8 cellular contexts compared by ENCODE assay signal in the genomic region with DNA sequence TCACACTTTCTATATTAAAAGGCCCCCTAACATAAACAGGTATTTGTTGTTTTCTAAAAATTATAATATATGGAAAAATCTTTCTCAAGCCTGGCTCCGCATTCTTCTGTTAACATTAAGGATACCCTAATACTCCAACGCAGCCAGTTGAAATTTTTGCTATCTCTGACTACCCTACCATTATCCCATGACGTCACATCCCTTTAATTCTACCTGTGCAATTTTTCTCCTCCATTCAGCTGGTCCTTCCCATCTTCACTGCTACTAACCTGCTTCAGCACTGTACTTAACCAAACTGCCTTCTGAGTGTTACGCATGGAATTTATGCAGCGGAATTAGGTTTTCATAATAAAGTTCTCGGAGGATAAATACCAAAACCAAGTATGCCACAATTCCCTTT. TPM values are rescaled to one million over a fixed set of nuclear protein-coding genes. Genes with fewer than 3 reads are reported as not detected.
DNase-seq lines count a peak whose midpoint lies in the region; ATAC-seq and TF ChIP-seq lines count a peak whose summit lies in the region.

No MANE protein-coding gene starts in this region.

- peaks cover 28% of the 10 kb centered on the region for H3K4me1 Mint-ChIP-seq in activated T-cell treated with anti-CD3 and anti-CD28 coated beads, Interleukin-2, amount 50 U/mL, for 72 hours (ENCODE audit: low read depth)
- H3K4me1 Mint-ChIP-seq in activated naive CD8-positive, alpha-beta T cell treated with anti-CD3 and anti-CD28 coated beads for 36 hours, result peaks cover 37% of the 10 kb centered on the region

- intact Hi-C loops in right lobe of liver (cut with DNase I) (no loop called here), tibial artery (cut with DNase I; ENCODE audit: low total_unique reads) (loop anchor here (10.0 kb wide), 1 partner anchor 285 kb away; no protein-coding TSS in a partner anchor)

- H3K9me3 Mint-ChIP-seq in activated T-cell treated with anti-CD3 and anti-CD28 coated beads, Interleukin-2, amount 50 U/mL, for 72 hours, result no peaks in the 10 kb centered on the region
- H3K9me3 Mint-ChIP-seq in activated naive CD8-positive, alpha-beta T cell treated with anti-CD3 and anti-CD28 coated beads for 36 hours, result no peaks in the 10 kb centered on the region

- 78% methylated on average over 6 of the region's 6 CpGs for WGBS in right lobe of liver (ENCODE audit: insufficient coverage, low coverage, low lambda C conversion rate, missing lambda C conversion rate)

- TF ChIP-seq CTCF in right lobe of liver (IDR thresholded peaks at IDR 0.05) (no peak), tibial artery (IDR thresholded peaks at IDR 0.05) (no peak), RWPE1 (conservative IDR thresholded peaks at IDR 0.05; ENCODE audit: low read depth) (no peak)

- peak overlapping the region; percentile 95 for H3K27ac Mint-ChIP-seq in activated T-cell treated with anti-CD3 and anti-CD28 coated beads, Interleukin-2, amount 50 U/mL, for 72 hours
- H3K27ac Mint-ChIP-seq in activated naive CD8-positive, alpha-beta T cell treated with anti-CD3 and anti-CD28 coated beads for 36 hours, result peak overlapping the region; percentile 97

- no peaks in the 10 kb centered on the region for H3K36me3 ChIP-seq in right lobe of liver
- peaks cover 0 to 13% (median 2%) of the 10 kb centered on the region in 3 donors for H3K36me3 ChIP-seq in tibial artery

- no peaks in the 10 kb centered on the region for H3K27me3 ChIP-seq in right lobe of liver
- no peaks in the 10 kb centered on the region for H3K27me3 ChIP-seq in tibial artery

- POLR2A ChIA-PET in RWPE1 (lab: Yijun Ruan, JAX; ENCODE audit: low non-redundant PET), result interaction anchor here (0.7 kb wide), 1 partner anchor 155 kb away, joined by 3 read pairs; no protein-coding TSS in a partner anchor

- peak overlapping the region; percentile 96 for H3K4me3 Mint-ChIP-seq in activated T-cell treated with anti-CD3 and anti-CD28 coated beads, Interleukin-2, amount 50 U/mL, for 72 hours
- H3K4me3 Mint-ChIP-seq in activated naive CD8-positive, alpha-beta T cell treated with anti-CD3 and anti-CD28 coated beads for 36 hours, result peak overlapping the region; percentile 98

- CTCF ChIA-PET in RWPE1 (lab: Yijun Ruan, JAX), result interaction anchor here (0.7 kb wide), 1 partner anchor 1268 kb away, joined by 5 read pairs; no protein-coding TSS in a partner anchor

- no peaks in the 10 kb centered on the region for H3K27me3 Mint-ChIP-seq in activated T-cell treated with anti-CD3 and anti-CD28 coated beads, Interleukin-2, amount 50 U/mL, for 72 hours (ENCODE audit: low read depth)
- no peaks in the 10 kb centered on the region for H3K27me3 Mint-ChIP-seq in activated naive CD8-positive, alpha-beta T cell treated with anti-CD3 and anti-CD28 coated beads for 36 hours

- H3K4me3 ChIP-seq in right lobe of liver, result peak overlapping the region; percentile 55 to 81 (median 72)
- peak overlapping the region; percentile 84 to 89 for H3K4me3 ChIP-seq in tibial artery

- peaks cover 1 to 6% of the 10 kb centered on the region in 2 donors for H3K36me3 Mint-ChIP-seq in activated T-cell treated with anti-CD3 and anti-CD28 coated beads, Interleukin-2, amount 50 U/mL, for 72 hours (ENCODE audit: insufficient read depth in 2 of 2)
- H3K36me3 Mint-ChIP-seq in activated naive CD8-positive, alpha-beta T cell treated with anti-CD3 and anti-CD28 coated beads for 36 hours, result peaks cover 4% of the 10 kb centered on the region

- no peak for TF ChIP-seq POLR2A in right lobe of liver (IDR thresholded peaks at IDR 0.05)

- no peak for DNase-seq in activated T-cell treated with anti-CD3 and anti-CD28 coated beads, Interleukin-2, amount 50 U/mL, for 72 hours
- DNase-seq in activated T-cell treated with anti-CD3 and anti-CD28 coated beads, Interleukin-2, amount 50 U/mL, for 1 hour, result no peak
- DNase-seq in activated naive CD8-positive, alpha-beta T cell treated with anti-CD3 and anti-CD28 coated beads for 36 hours, result no peak
- no peak for DNase-seq in right lobe of liver
- DNase-seq in tibial artery, result no peak
- DNase-seq in NCI-H2227 treated with DMSO at 0.1 percent for 48 hours (lab: John Stamatoyannopoulos, UW), result no peak
- DNase-seq in RWPE1 (ENCODE audit: low spot score), result no peak

- H3K27ac ChIP-seq in right lobe of liver (peak overlapping the region in 2 of 3 donors; percentile 85 to 99), tibial artery (peak overlapping the region; percentile 84 to 91), RWPE1 (no peak overlapping the region)

- ATAC-seq in activated T-cell treated with anti-CD3 and anti-CD28 coated beads, Interleukin-2, amount 50 U/mL, for 72 hours (replicated peaks in 1 of 2), result no peak
- ATAC-seq in right lobe of liver, result no peak
- no peak for ATAC-seq in GM18520 (IDR thresholded peaks at IDR 0.05; ENCODE audit: unreplicated experiment)

- H3K9me3 ChIP-seq in right lobe of liver (no peaks in the 10 kb centered on the region), tibial artery (no peaks in the 10 kb centered on the region)

- H3K4me1 ChIP-seq in right lobe of liver (peaks cover 0 to 27% (median 7%) of the 10 kb centered on the region in 4 donors), tibial artery (peaks cover 0 to 15% (median 7%) of the 10 kb centered on the region in 4 donors)

RNA-seq across cellular contexts. Expression of gene MRPS31, which starts 1.0 kb away (rescaled TPM):
- total RNA-seq in activated T-cell treated with anti-CD3 and anti-CD28 coated beads, Interleukin-2, amount 50 U/mL, for 72 hours, result 10 to 100 TPM; 47.8 to 52.3 TPM
- total RNA-seq in activated naive CD8-positive, alpha-beta T cell treated with anti-CD3 and anti-CD28 coated beads for 36 hours, result 10 to 100 TPM; 40.9 to 43.8 TPM
- total RNA-seq in right lobe of liver, result 10 to 100 TPM; 13.6 to 24.3 (median 20.0) TPM

RNA-seq across cellular contexts. Expression of gene SLC25A15, which starts 19.4 kb away (rescaled TPM):
- 10 to 100 TPM; 13.0 to 14.3 TPM for total RNA-seq in activated T-cell treated with anti-CD3 and anti-CD28 coated beads, Interleukin-2, amount 50 U/mL, for 72 hours
- 10 to 100 TPM; 27.7 to 28.4 TPM for total RNA-seq in activated naive CD8-positive, alpha-beta T cell treated with anti-CD3 and anti-CD28 coated beads for 36 hours
- total RNA-seq in right lobe of liver, result 100 to 1,000 TPM in 1 of 6 experiments, 10 to 100 TPM in 5; 28.0 to 168 (median 79.9) TPM
